25 cellular contexts compared by ENCODE assay signal in the genomic region with DNA sequence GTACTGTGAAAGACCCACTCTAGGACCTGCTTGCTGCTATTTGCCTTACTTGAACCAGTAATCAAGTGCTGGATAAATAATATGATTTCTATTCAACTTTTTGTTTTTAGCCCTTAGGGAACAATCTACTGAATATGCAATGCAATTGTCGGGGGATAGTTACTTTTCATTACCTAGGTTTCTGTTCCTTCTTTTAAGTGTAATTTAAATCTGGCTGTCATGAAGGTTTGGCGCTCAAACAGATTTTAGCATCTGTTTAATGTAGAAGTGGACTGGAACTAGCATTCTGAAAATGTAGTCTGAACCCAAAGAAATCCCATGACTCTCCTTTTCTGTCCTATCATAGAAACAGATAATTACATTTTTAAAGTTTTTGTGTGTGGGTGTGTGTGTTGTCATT.
"Had no signal": no experiment of that assay in that cellular context is flagged by ENCODE, and none has a peak within 500 bp of the region (broad histone marks: within the 10 kb centered on the region; RNA-seq: fewer than 3 reads in every experiment).

No MANE protein-coding gene starts in this region.

- H3K27ac ChIP-seq: foreskin keratinocyte, hepatocyte had no signal

- H2AFZ ChIP-seq: hepatocyte had no signal

- H3K9me3 Mint-ChIP-seq: activated naive CD4-positive, alpha-beta T cell treated with anti-CD3 and anti-CD28 coated beads, Interleukin-2, amount 50 U/mL, for 24 hours; immature natural killer cell; naive thymus-derived CD4-positive, alpha-beta T cell; neural crest cell had no signal

- H3K27me3 Mint-ChIP-seq: activated naive CD4-positive, alpha-beta T cell treated with anti-CD3 and anti-CD28 coated beads, Interleukin-2, amount 50 U/mL, for 24 hours had no signal

- H3K9me3 ChIP-seq: sigmoid colon, transverse colon had no signal

- FAIRE-seq: astrocyte, urothelium cell line had no signal

- DNase-seq: activated gamma-delta T cell treated with Interleukin-2 at 50 U/mL for 16 hours; activated T-cell treated with anti-CD3 and anti-CD28 coated beads, Interleukin-2, amount 50 U/mL, for 1 hour; central memory CD4-positive, alpha-beta T cell; dermis blood vessel endothelial cell; effector CD8-positive, alpha-beta T cell; erythroblast; foreskin keratinocyte; glutamatergic neuron; immature natural killer cell; naive thymus-derived CD4-positive, alpha-beta T cell; sigmoid colon; stimulated activated CD4-positive, alpha-beta T cell treated with anti-CD3 and anti-CD28 coated beads, Interleukin-15, amount 100 ng/mL, for 24 hours; stimulated activated CD4-positive, alpha-beta T cell treated with anti-CD3 and anti-CD28 coated beads, Interleukin-2, amount 100 ng/mL, for 48 hours; stimulated activated CD8-positive, alpha-beta memory T cell treated with anti-CD3 and anti-CD28 coated beads, Interleukin-4, amount 100 ng/mL, for 48 hours; stimulated activated naive CD4-positive, alpha-beta T cell; T-helper 9 cell; transverse colon had no signal

- H3K4me3 Mint-ChIP-seq: activated naive CD4-positive, alpha-beta T cell treated with anti-CD3 and anti-CD28 coated beads, Interleukin-2, amount 50 U/mL, for 24 hours; immature natural killer cell; naive thymus-derived CD4-positive, alpha-beta T cell; neural crest cell had no signal

- H3K4me2 ChIP-seq: hepatocyte, smooth muscle cell had no signal

- ATAC-seq: foreskin keratinocyte; left lobe of liver; naive thymus-derived CD4-positive, alpha-beta T cell had no signal

- H3K4me3 ChIP-seq: hepatocyte, lung, sigmoid colon, smooth muscle cell, transverse colon had no signal

- H3K36me3 ChIP-seq: transverse colon had no signal

- H3K27ac Mint-ChIP-seq: activated naive CD4-positive, alpha-beta T cell treated with anti-CD3 and anti-CD28 coated beads, Interleukin-2, amount 50 U/mL, for 24 hours; immature natural killer cell had no signal
